ENCODE assay signal across 21 cellular contexts in genomic region chr4:57104706-57105560, GRCh38. TPM values are rescaled to one million over a fixed set of nuclear protein-coding genes. Genes with fewer than 3 reads are reported as not detected.
DNase-seq lines count a peak whose midpoint lies in the region; ATAC-seq and TF ChIP-seq lines count a peak whose summit lies in the region.
"Had no signal": no experiment of that assay in that cellular context is flagged by ENCODE, and none has a peak within 500 bp of the region (broad histone marks: within the 10 kb centered on the region; RNA-seq: fewer than 3 reads in every experiment).

No MANE protein-coding gene starts in this region.

- in situ Hi-C loops in transverse colon (cut with MboI; ENCODE audit: low pct_ligation_motif_present in 1 of 4, low pct_unique_long_range_greater_than_20kb in 1 of 4, low sequenced_read_pairs in 3 of 4), result no loop called here

- TF ChIP-seq POLR2A in transverse colon (IDR thresholded peaks at IDR 0.05), result no peak
- TF ChIP-seq POLR2A in adrenal gland (IDR thresholded peaks at IDR 0.05), result no peak

- H3K27ac ChIP-seq in heart right ventricle, result peak overlapping the region in 9 of 10 donors; percentile 26 to 100 (median 90)
- peak overlapping the region; percentile 79 to 88 (median 83) for H3K27ac ChIP-seq in transverse colon
- peak overlapping the region in 2 of 5 donors; percentile 42 to 73 for H3K27ac ChIP-seq in adrenal gland

- H3K27me3 ChIP-seq in heart right ventricle (no peaks in the 10 kb centered on the region), transverse colon (peaks cover 20% of the 10 kb centered on the region), adrenal gland (peaks cover 13% of the 10 kb centered on the region)

- no peak for TF ChIP-seq EP300 in transverse colon (IDR thresholded peaks at IDR 0.05; ENCODE audit: low read depth)

- H3K4me1 Mint-ChIP-seq in osteocyte (ENCODE audit: unreplicated experiment), result peaks cover 76% of the 10 kb centered on the region
- H3K4me1 Mint-ChIP-seq: activated naive CD4-positive, alpha-beta T cell treated with anti-CD3 and anti-CD28 coated beads, Interleukin-2, amount 50 U/mL, for 24 hours; central memory CD8-positive, alpha-beta T cell had no signal

- H3K9me3 ChIP-seq in heart right ventricle, result no peaks in the 10 kb centered on the region
- H3K9me3 ChIP-seq in transverse colon, result no peaks in the 10 kb centered on the region
- H3K9me3 ChIP-seq in adrenal gland (replicated peaks in 1 of 3), result no peaks in the 10 kb centered on the region
- H3K9me3 ChIP-seq: HAP-1 had no signal

- H3K36me3 ChIP-seq in heart right ventricle, result peaks cover 0 to 24% (median 0%) of the 10 kb centered on the region in 9 donors
- no peaks in the 10 kb centered on the region for H3K36me3 ChIP-seq in transverse colon
- H3K36me3 ChIP-seq in adrenal gland (replicated peaks in 1 of 2), result no peaks in the 10 kb centered on the region
- H3K36me3 ChIP-seq: HAP-1 had no signal

- H3K36me3 Mint-ChIP-seq in osteocyte (ENCODE audit: unreplicated experiment), result peaks cover 65% of the 10 kb centered on the region
- H3K36me3 Mint-ChIP-seq: activated naive CD4-positive, alpha-beta T cell treated with anti-CD3 and anti-CD28 coated beads, Interleukin-2, amount 50 U/mL, for 24 hours had no signal

- WGBS in heart right ventricle, 2 donors, result 67 to 72% methylated on average over 4 of the region's 4 CpGs
- 75 to 77% methylated on average over 2 to 4 of the region's 4 CpGs for WGBS in transverse colon (ENCODE audit: low coverage in 1 of 2), 2 donors
- WGBS in adrenal gland, 4 donors, result 67 to 76% (median 75%) methylated on average over 4 of the region's 4 CpGs

- H3K9me3 Mint-ChIP-seq in osteocyte (ENCODE audit: unreplicated experiment), result no peaks in the 10 kb centered on the region
- H3K9me3 Mint-ChIP-seq: activated naive CD4-positive, alpha-beta T cell treated with anti-CD3 and anti-CD28 coated beads, Interleukin-2, amount 50 U/mL, for 24 hours; activated T-cell treated with anti-CD3 and anti-CD28 coated beads, Interleukin-2, amount 50 U/mL, for 24 hours; CD4-positive, alpha-beta T cell; central memory CD8-positive, alpha-beta T cell had no signal

- H3K27ac Mint-ChIP-seq in osteocyte (ENCODE audit: unreplicated experiment), result peak overlapping the region; percentile 99
- H3K27ac Mint-ChIP-seq: activated naive CD4-positive, alpha-beta T cell treated with anti-CD3 and anti-CD28 coated beads, Interleukin-2, amount 50 U/mL, for 24 hours; activated T-cell treated with anti-CD3 and anti-CD28 coated beads, Interleukin-2, amount 50 U/mL, for 24 hours; CD4-positive, alpha-beta T cell had no signal

- ATAC-seq in heart right ventricle (no peak), Right ventricle myocardium superior (ENCODE audit: poor library complexity) (no peak), HG03469 (IDR thresholded peaks at IDR 0.05; ENCODE audit: unreplicated experiment) (no peak)
- ATAC-seq: GM12878, SK-N-SH treated with all-trans-retinoic acid at 6 μM for 48 hours had no signal

- H3K27me3 Mint-ChIP-seq in osteocyte (ENCODE audit: unreplicated experiment), result no peaks in the 10 kb centered on the region

- DNase-seq in heart right ventricle, result no peak
- no peak for DNase-seq in Right ventricle myocardium superior
- no peak for DNase-seq in epithelial cell of proximal tubule (ENCODE audit: low read depth)
- no peak for DNase-seq in osteocyte (ENCODE audit: extremely low spot score, unreplicated experiment)
- DNase-seq in transverse colon, result no peak
- DNase-seq in adrenal gland, result no peak
- DNase-seq in NCI-H146 treated with DMSO at 0.1 percent for 48 hours (lab: John Stamatoyannopoulos, UW; ENCODE audit: unreplicated experiment), result no peak
- DNase-seq: 8988T; activated CD4-positive, alpha-beta T cell treated with anti-CD3 and anti-CD28 coated beads, Interleukin-2, amount 50 U/mL, for 1 hour; activated T-cell treated with anti-CD3 and anti-CD28 coated beads, Interleukin-2, amount 50 U/mL, for 24 hours; CD4-positive, alpha-beta T cell; kidney glomerular epithelial cell; MM.1S; NCI-H1930; NCI-H510A treated with DMSO at 0.1 percent for 48 hours had no signal

- peak overlapping the region; percentile 95 for H3K4me3 Mint-ChIP-seq in osteocyte (ENCODE audit: unreplicated experiment)
- H3K4me3 Mint-ChIP-seq: activated naive CD4-positive, alpha-beta T cell treated with anti-CD3 and anti-CD28 coated beads, Interleukin-2, amount 50 U/mL, for 24 hours; activated T-cell treated with anti-CD3 and anti-CD28 coated beads, Interleukin-2, amount 50 U/mL, for 24 hours; CD4-positive, alpha-beta T cell; central memory CD8-positive, alpha-beta T cell had no signal

- intact Hi-C loops in heart right ventricle (cut with DNase I) (loop anchor here in 4 of 10 donors (5.0 kb wide), 5 partner anchors 38 to 63 kb away; no protein-coding TSS in a partner anchor), Right ventricle myocardium superior (cut with DNase I) (no loop called here), transverse colon (cut with DNase I; ENCODE audit: low total_unique reads) (no loop called here), adrenal gland (cut with DNase I) (no loop called here)

- TF ChIP-seq CTCF in heart right ventricle (IDR thresholded peaks at IDR 0.05) (no peak), epithelial cell of proximal tubule (conservative IDR thresholded peaks at IDR 0.05; ENCODE audit: low read depth, low read length) (no peak), osteocyte (IDR thresholded peaks at IDR 0.05) (no peak), transverse colon (IDR thresholded peaks at IDR 0.05) (no peak), adrenal gland (IDR thresholded peaks at IDR 0.05) (no peak)

- H3K4me1 ChIP-seq in heart right ventricle, result peaks cover 16 to 92% (median 87%) of the 10 kb centered on the region in 9 donors
- peaks cover 2 to 41% (median 17%) of the 10 kb centered on the region in 4 donors for H3K4me1 ChIP-seq in transverse colon
- H3K4me1 ChIP-seq in adrenal gland (replicated peaks in 1 of 2), result peaks cover 0 to 17% of the 10 kb centered on the region in 2 donors
- H3K4me1 ChIP-seq: HAP-1 had no signal

- peak overlapping the region in 4 of 10 donors; percentile 93 to 100 (median 98) for H3K4me3 ChIP-seq in heart right ventricle
- peak overlapping the region; percentile 98 for H3K4me3 ChIP-seq in epithelial cell of proximal tubule (ENCODE audit: low read depth, low read length)
- H3K4me3 ChIP-seq in transverse colon, result no peak overlapping the region
- H3K4me3 ChIP-seq in adrenal gland, result no peak overlapping the region
- H3K4me3 ChIP-seq: GM12878, HAP-1 had no signal

RNA-seq across cellular contexts. Expression of gene IGFBP7, which starts 5.3 kb away (rescaled TPM):
- 100 to 1,000 TPM; 498 to 826 (median 608) TPM for total RNA-seq in heart right ventricle
- polyA plus RNA-seq in heart right ventricle, result 1,000 to 10,000 TPM in 1 of 2 donors, 100 to 1,000 TPM in 1; 876 to 1,251 TPM
- total RNA-seq in Right ventricle myocardium superior, result 769 TPM
- total RNA-seq in epithelial cell of proximal tubule, result 609 and 1,471 TPM in 2 replicates
- total RNA-seq in osteocyte, result 3,484 and 3,576 TPM in 2 replicates
- 100 to 1,000 TPM in 3 of 4 donors, 10 to 100 TPM in 1; 96.1 to 646 (median 126) TPM for total RNA-seq in transverse colon
- 1,000 to 10,000 TPM in 4 of 8 donors, 100 to 1,000 TPM in 4; 315 to 1,971 (median 888) TPM for total RNA-seq in adrenal gland
- polyA plus RNA-seq in adrenal gland, result 100 to 1,000 TPM; 454 to 564 (median 512) TPM
